ENCODE assay signal across 28 cellular contexts in the genomic region with DNA sequence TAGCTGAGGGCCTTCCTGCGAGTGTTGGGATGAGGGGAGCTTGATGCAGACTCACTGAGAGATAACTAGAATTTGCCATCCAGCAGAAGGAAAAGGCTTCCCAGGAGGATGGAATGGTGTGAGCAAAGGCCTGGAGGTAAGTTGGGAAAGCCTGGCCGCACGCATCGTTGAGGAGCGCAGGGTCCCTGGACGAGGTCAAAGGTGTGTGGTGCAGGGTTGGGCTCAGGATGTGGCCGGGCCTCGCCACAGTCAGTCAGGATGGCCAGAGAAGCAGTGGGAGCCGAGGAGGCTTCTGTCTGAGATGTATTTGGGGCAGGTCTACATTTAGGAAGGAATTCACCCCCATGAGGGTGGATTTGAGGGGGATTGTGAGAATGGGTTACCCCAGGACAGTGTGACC.
"Had no signal": no experiment of that assay in that cellular context is flagged by ENCODE, and none has a peak within 500 bp of the region (broad histone marks: within the 10 kb centered on the region; RNA-seq: fewer than 3 reads in every experiment).

No MANE protein-coding gene starts in this region.

- H3K4me1 Mint-ChIP-seq: natural killer cell; neural progenitor cell; stimulated activated effector memory CD8-positive, alpha-beta T cell treated with anti-CD3 and anti-CD28 coated beads, Interleukin-12 subunit alpha, Interleukin-12 subunit beta, amount 100 ng/mL, for 72 hours; stimulated activated naive CD8-positive, alpha-beta T cell treated with anti-CD3 and anti-CD28 coated beads, Interleukin-15, amount 100 ng/mL, for 72 hours had no signal

- ATAC-seq: naive thymus-derived CD4-positive, alpha-beta T cell; natural killer cell; pancreas; right cardiac atrium; right lobe of liver; stimulated activated effector memory CD8-positive, alpha-beta T cell treated with anti-CD3 and anti-CD28 coated beads, Interleukin-12 subunit alpha, Interleukin-12 subunit beta, amount 100 ng/mL, for 72 hours; stimulated activated naive CD8-positive, alpha-beta T cell treated with anti-CD3 and anti-CD28 coated beads, Interleukin-15, amount 100 ng/mL, for 72 hours; stimulated activated naive CD8-positive, alpha-beta T cell treated with anti-CD3 and anti-CD28 coated beads, Interleukin-15, Interleukin-2, amounts not matched to agents 100 U/mL and 50 U/mL, for 24 hours; upper lobe of right lung had no signal

- H3K4me1 ChIP-seq: neural progenitor cell, pancreas, right lobe of liver, sigmoid colon, testis, tibial artery, transverse colon, upper lobe of right lung, uterus had no signal

- DNase-seq: naive thymus-derived CD4-positive, alpha-beta T cell; natural killer cell; nucleus accumbens; pancreas; psoas muscle; right lobe of liver; sigmoid colon; small intestine; stimulated activated CD4-positive, alpha-beta T cell treated with anti-CD3 and anti-CD28 coated beads, Interleukin-15, amount 100 ng/mL, for 24 hours; stimulated activated CD4-positive, alpha-beta T cell treated with anti-CD3 and anti-CD28 coated beads, Interleukin-2, amount 100 ng/mL, for 24 hours; stimulated activated CD4-positive, alpha-beta T cell treated with anti-CD3 and anti-CD28 coated beads, Interleukin-2, amount 100 ng/mL, for 48 hours; stimulated activated CD4-positive, alpha-beta T cell treated with anti-CD3 and anti-CD28 coated beads, Interleukin-4, amount 100 ng/mL, for 24 hours; stimulated activated naive CD4-positive, alpha-beta T cell; stimulated activated naive CD8-positive, alpha-beta T cell treated with anti-CD3 and anti-CD28 coated beads, Interleukin-15, amount 100 ng/mL, for 72 hours; stimulated activated naive CD8-positive, alpha-beta T cell treated with anti-CD3 and anti-CD28 coated beads, Interleukin-15, Interleukin-2, amounts not matched to agents 100 U/mL and 50 U/mL, for 24 hours; substantia nigra; testis; tibial artery; transverse colon; upper lobe of right lung; uterus had no signal

- H3K4me3 Mint-ChIP-seq: naive thymus-derived CD4-positive, alpha-beta T cell; natural killer cell; neural progenitor cell; stimulated activated effector memory CD8-positive, alpha-beta T cell treated with anti-CD3 and anti-CD28 coated beads, Interleukin-12 subunit alpha, Interleukin-12 subunit beta, amount 100 ng/mL, for 72 hours; stimulated activated naive CD8-positive, alpha-beta T cell treated with anti-CD3 and anti-CD28 coated beads, Interleukin-15, amount 100 ng/mL, for 72 hours; type B pancreatic cell had no signal

- H3K27ac ChIP-seq: neural progenitor cell, neutrophil, pancreas, right lobe of liver, sigmoid colon, suprapubic skin, testis, tibial artery, transverse colon, upper lobe of right lung, uterus had no signal

- H3K4me3 ChIP-seq: neural progenitor cell, pancreas, psoas muscle, right lobe of liver, sigmoid colon, suprapubic skin, testis, tibial artery, transverse colon, upper lobe of right lung, uterus had no signal

- H3K9me3 ChIP-seq: neutrophil, pancreas, psoas muscle, right lobe of liver, sigmoid colon, suprapubic skin, testis, tibial artery, transverse colon, upper lobe of right lung, uterus had no signal

- H3K27me3 ChIP-seq: neural progenitor cell, neutrophil, pancreas, right lobe of liver, sigmoid colon, suprapubic skin, testis, tibial artery, transverse colon, upper lobe of right lung, uterus had no signal

- H3K36me3 ChIP-seq: neural progenitor cell, neutrophil, pancreas, right lobe of liver, suprapubic skin, transverse colon, upper lobe of right lung, uterus had no signal

- H3K27ac Mint-ChIP-seq: naive thymus-derived CD4-positive, alpha-beta T cell; natural killer cell; neural progenitor cell; progenitor cell of endocrine pancreas; stimulated activated effector memory CD8-positive, alpha-beta T cell treated with anti-CD3 and anti-CD28 coated beads, Interleukin-12 subunit alpha, Interleukin-12 subunit beta, amount 100 ng/mL, for 72 hours; type B pancreatic cell had no signal

- H3K9me3 Mint-ChIP-seq: naive thymus-derived CD4-positive, alpha-beta T cell; natural killer cell; neural progenitor cell; stimulated activated effector memory CD8-positive, alpha-beta T cell treated with anti-CD3 and anti-CD28 coated beads, Interleukin-12 subunit alpha, Interleukin-12 subunit beta, amount 100 ng/mL, for 72 hours; stimulated activated naive CD8-positive, alpha-beta T cell treated with anti-CD3 and anti-CD28 coated beads, Interleukin-15, amount 100 ng/mL, for 72 hours; type B pancreatic cell had no signal

- H3K27me3 Mint-ChIP-seq: naive thymus-derived CD4-positive, alpha-beta T cell; progenitor cell of endocrine pancreas; stimulated activated naive CD8-positive, alpha-beta T cell treated with anti-CD3 and anti-CD28 coated beads, Interleukin-15, amount 100 ng/mL, for 72 hours; type B pancreatic cell had no signal

- H3K36me3 Mint-ChIP-seq: naive thymus-derived CD4-positive, alpha-beta T cell; natural killer cell; neural progenitor cell; stimulated activated effector memory CD8-positive, alpha-beta T cell treated with anti-CD3 and anti-CD28 coated beads, Interleukin-12 subunit alpha, Interleukin-12 subunit beta, amount 100 ng/mL, for 72 hours; type B pancreatic cell had no signal
